ENCODE assay signal across 1 cellular context in the genomic region with DNA sequence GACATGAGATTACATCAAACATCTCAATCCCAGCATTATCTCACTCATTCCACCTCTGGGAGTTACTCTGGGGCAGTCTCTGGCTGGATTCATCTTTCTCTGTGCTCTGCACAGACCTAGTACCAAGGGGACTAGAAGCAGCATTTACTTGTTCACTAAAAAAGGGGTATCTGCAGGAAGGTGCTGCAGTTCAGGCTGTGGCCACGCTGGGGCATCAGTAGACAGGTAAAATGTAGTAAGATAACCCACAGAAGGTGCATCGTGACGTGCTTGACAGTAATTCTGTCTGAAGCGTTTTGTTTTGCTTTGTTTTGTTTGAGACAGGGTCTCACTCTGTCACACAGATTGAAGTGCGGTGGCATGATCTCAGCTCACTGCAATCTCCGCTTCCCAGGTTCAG.
TF ChIP-seq lines count a peak whose summit lies in the region.

No MANE protein-coding gene starts in this region.

TF ChIP-seq in GM23338, 12 proteins besides CTCF, POLR2A, EP300 and RAD21 (continued from another document):
- TF ChIP-seq, protein P1, sequence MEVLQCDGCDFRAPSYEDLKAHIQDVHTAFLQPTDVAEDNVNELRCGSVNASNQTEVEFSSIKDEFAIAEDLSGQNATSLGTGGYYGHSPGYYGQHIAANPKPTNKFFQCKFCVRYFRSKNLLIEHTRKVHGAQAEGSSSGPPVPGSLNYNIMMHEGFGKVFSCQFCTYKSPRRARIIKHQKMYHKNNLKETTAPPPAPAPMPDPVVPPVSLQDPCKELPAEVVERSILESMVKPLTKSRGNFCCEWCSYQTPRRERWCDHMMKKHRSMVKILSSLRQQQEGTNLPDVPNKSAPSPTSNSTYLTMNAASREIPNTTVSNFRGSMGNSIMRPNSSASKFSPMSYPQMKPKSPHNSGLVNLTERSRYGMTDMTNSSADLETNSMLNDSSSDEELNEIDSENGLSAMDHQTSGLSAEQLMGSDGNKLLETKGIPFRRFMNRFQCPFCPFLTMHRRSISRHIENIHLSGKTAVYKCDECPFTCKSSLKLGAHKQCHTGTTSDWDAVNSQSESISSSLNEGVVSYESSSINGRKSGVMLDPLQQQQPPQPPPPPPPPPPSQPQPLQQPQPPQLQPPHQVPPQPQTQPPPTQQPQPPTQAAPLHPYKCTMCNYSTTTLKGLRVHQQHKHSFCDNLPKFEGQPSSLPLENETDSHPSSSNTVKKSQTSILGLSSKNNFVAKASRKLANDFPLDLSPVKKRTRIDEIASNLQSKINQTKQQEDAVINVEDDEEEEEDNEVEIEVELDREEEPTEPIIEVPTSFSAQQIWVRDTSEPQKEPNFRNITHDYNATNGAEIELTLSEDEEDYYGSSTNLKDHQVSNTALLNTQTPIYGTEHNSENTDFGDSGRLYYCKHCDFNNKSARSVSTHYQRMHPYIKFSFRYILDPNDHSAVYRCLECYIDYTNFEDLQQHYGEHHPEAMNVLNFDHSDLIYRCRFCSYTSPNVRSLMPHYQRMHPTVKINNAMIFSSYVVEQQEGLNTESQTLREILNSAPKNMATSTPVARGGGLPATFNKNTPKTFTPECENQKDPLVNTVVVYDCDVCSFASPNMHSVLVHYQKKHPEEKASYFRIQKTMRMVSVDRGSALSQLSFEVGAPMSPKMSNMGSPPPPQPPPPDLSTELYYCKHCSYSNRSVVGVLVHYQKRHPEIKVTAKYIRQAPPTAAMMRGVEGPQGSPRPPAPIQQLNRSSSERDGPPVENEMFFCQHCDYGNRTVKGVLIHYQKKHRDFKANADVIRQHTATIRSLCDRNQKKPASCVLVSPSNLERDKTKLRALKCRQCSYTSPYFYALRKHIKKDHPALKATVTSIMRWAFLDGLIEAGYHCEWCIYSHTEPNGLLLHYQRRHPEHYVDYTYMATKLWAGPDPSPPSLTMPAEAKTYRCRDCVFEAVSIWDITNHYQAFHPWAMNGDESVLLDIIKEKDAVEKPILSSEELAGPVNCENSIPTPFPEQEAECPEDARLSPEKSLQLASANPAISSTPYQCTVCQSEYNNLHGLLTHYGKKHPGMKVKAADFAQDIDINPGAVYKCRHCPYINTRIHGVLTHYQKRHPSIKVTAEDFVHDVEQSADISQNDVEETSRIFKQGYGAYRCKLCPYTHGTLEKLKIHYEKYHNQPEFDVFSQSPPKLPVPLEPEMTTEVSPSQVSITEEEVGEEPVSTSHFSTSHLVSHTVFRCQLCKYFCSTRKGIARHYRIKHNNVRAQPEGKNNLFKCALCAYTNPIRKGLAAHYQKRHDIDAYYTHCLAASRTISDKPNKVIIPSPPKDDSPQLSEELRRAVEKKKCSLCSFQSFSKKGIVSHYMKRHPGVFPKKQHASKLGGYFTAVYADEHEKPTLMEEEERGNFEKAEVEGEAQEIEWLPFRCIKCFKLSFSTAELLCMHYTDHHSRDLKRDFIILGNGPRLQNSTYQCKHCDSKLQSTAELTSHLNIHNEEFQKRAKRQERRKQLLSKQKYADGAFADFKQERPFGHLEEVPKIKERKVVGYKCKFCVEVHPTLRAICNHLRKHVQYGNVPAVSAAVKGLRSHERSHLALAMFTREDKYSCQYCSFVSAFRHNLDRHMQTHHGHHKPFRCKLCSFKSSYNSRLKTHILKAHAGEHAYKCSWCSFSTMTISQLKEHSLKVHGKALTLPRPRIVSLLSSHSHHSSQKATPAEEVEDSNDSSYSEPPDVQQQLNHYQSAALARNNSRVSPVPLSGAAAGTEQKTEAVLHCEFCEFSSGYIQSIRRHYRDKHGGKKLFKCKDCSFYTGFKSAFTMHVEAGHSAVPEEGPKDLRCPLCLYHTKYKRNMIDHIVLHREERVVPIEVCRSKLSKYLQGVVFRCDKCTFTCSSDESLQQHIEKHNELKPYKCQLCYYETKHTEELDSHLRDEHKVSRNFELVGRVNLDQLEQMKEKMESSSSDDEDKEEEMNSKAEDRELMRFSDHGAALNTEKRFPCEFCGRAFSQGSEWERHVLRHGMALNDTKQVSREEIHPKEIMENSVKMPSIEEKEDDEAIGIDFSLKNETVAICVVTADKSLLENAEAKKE (CRISPR knock-in tag; IDR thresholded peaks at IDR 0.05) = no peak
- TF ChIP-seq, protein P2, sequence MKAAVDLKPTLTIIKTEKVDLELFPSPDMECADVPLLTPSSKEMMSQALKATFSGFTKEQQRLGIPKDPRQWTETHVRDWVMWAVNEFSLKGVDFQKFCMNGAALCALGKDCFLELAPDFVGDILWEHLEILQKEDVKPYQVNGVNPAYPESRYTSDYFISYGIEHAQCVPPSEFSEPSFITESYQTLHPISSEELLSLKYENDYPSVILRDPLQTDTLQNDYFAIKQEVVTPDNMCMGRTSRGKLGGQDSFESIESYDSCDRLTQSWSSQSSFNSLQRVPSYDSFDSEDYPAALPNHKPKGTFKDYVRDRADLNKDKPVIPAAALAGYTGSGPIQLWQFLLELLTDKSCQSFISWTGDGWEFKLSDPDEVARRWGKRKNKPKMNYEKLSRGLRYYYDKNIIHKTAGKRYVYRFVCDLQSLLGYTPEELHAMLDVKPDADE (IDR thresholded peaks at IDR 0.05) = no peak
- TF ChIP-seq ZNF114 (CRISPR knock-in tag; IDR thresholded peaks at IDR 0.05) (no peak), CREB1 (CRISPR knock-in tag; IDR thresholded peaks at IDR 0.05; ENCODE audit: low read depth) (no peak), NANOG (IDR thresholded peaks at IDR 0.05; ENCODE audit: borderline replicate concordance) (no peak), JUNB (IDR thresholded peaks at IDR 0.05; ENCODE audit: unreplicated experiment) (no peak), EZH2 (IDR thresholded peaks at IDR 0.05; ENCODE audit: low read depth, unreplicated experiment) (no peak), POLR2AphosphoS5 (IDR thresholded peaks at IDR 0.05; ENCODE audit: low read depth) (no peak)
- TF ChIP-seq, protein P3, sequence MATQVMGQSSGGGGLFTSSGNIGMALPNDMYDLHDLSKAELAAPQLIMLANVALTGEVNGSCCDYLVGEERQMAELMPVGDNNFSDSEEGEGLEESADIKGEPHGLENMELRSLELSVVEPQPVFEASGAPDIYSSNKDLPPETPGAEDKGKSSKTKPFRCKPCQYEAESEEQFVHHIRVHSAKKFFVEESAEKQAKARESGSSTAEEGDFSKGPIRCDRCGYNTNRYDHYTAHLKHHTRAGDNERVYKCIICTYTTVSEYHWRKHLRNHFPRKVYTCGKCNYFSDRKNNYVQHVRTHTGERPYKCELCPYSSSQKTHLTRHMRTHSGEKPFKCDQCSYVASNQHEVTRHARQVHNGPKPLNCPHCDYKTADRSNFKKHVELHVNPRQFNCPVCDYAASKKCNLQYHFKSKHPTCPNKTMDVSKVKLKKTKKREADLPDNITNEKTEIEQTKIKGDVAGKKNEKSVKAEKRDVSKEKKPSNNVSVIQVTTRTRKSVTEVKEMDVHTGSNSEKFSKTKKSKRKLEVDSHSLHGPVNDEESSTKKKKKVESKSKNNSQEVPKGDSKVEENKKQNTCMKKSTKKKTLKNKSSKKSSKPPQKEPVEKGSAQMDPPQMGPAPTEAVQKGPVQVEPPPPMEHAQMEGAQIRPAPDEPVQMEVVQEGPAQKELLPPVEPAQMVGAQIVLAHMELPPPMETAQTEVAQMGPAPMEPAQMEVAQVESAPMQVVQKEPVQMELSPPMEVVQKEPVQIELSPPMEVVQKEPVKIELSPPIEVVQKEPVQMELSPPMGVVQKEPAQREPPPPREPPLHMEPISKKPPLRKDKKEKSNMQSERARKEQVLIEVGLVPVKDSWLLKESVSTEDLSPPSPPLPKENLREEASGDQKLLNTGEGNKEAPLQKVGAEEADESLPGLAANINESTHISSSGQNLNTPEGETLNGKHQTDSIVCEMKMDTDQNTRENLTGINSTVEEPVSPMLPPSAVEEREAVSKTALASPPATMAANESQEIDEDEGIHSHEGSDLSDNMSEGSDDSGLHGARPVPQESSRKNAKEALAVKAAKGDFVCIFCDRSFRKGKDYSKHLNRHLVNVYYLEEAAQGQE (IDR thresholded peaks at IDR 0.05; ENCODE audit: unreplicated experiment) = no peak
